Comparison of ENCODE assay signal across 1 cellular context in the genomic region with DNA sequence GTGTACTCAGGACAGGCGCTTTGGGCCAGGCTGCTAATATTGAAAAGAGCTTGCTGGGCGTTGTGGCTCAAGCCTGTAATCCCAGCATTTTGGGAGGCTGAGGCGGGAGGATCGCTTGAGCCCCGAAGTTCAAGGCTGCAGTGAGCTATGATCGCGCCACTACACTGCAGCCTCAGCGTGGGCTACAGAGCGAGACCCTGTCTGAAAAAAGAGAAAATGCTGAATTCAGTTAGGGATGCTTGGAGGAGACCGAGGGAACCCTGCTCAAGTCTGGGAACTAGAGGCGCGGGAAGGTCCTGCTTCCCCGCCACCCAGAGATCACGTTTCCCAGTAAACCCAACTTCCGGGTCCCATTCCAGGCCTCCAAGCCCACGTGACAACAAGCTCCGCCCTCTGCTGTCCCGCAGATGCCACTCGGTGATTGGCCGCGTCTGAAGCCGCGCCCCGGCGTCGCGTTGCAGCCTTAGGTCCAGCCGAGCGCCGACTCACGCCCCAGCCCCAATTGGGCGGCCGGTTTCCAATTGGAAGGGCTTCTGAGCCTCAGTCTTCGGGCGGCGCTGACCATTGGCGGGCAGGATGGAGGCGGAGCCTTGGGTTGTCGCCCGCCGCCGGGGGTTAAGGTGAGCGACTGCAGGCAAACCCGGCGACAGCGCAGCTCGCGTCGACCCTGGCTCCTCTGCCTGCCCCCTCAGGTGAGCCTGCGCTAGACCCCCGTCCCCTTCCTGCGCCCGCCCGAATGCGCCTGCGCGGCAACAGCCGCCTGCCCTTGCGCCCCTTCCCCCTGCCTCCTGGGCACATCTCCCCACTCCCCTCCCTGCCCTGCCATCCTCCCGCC.
A peak's percentile ranks its signal among the peaks of the same experiment; 100 is the strongest.
TF ChIP-seq lines count a peak whose summit lies in the region.

A gene with protein sequence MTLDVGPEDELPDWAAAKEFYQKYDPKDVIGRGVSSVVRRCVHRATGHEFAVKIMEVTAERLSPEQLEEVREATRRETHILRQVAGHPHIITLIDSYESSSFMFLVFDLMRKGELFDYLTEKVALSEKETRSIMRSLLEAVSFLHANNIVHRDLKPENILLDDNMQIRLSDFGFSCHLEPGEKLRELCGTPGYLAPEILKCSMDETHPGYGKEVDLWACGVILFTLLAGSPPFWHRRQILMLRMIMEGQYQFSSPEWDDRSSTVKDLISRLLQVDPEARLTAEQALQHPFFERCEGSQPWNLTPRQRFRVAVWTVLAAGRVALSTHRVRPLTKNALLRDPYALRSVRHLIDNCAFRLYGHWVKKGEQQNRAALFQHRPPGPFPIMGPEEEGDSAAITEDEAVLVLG (plus strand): TSS at position 627 of the 835 bp plus-strand sequence. CDS start 396 bp downstream, outside the sequence.

TF ChIP-seq in K562, 482 proteins besides CTCF, POLR2A, EP300 and RAD21 (continued from another document and continues in another):
- TF ChIP-seq, protein P1, sequence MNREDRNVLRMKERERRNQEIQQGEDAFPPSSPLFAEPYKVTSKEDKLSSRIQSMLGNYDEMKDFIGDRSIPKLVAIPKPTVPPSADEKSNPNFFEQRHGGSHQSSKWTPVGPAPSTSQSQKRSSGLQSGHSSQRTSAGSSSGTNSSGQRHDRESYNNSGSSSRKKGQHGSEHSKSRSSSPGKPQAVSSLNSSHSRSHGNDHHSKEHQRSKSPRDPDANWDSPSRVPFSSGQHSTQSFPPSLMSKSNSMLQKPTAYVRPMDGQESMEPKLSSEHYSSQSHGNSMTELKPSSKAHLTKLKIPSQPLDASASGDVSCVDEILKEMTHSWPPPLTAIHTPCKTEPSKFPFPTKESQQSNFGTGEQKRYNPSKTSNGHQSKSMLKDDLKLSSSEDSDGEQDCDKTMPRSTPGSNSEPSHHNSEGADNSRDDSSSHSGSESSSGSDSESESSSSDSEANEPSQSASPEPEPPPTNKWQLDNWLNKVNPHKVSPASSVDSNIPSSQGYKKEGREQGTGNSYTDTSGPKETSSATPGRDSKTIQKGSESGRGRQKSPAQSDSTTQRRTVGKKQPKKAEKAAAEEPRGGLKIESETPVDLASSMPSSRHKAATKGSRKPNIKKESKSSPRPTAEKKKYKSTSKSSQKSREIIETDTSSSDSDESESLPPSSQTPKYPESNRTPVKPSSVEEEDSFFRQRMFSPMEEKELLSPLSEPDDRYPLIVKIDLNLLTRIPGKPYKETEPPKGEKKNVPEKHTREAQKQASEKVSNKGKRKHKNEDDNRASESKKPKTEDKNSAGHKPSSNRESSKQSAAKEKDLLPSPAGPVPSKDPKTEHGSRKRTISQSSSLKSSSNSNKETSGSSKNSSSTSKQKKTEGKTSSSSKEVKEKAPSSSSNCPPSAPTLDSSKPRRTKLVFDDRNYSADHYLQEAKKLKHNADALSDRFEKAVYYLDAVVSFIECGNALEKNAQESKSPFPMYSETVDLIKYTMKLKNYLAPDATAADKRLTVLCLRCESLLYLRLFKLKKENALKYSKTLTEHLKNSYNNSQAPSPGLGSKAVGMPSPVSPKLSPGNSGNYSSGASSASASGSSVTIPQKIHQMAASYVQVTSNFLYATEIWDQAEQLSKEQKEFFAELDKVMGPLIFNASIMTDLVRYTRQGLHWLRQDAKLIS (CRISPR knock-in tag; IDR thresholded peaks at IDR 0.05), result peak; percentile 63; the same call in 1 of the 2 replicates
- TF ChIP-seq DACH1 (IDR thresholded peaks at IDR 0.05; ENCODE audit: partially characterized antibody) (no peak), CREBBP (IDR thresholded peaks at IDR 0.05; ENCODE audit: low read depth, low read length) (no peak), NELFE (IDR thresholded peaks at IDR 0.05; ENCODE audit: insufficient read depth, insufficient read length) (no peak), PTBP1 (IDR thresholded peaks at IDR 0.05; ENCODE audit: low read depth, low read length) (no peak), NCOA1 (IDR thresholded peaks at IDR 0.05; ENCODE audit: low read depth) (0 out of 2 replicates have a peak, but pooled peaks have one; percentile 14), NFATC3 (IDR thresholded peaks at IDR 0.05) (no peak), CXXC5 (CRISPR knock-in tag; IDR thresholded peaks at IDR 0.05) (peak; percentile 86), ZSCAN32 (CRISPR knock-in tag; IDR thresholded peaks at IDR 0.05) (no peak), ATF1 (CRISPR knock-in tag; IDR thresholded peaks at IDR 0.05) (no peak; the same call in 1 of the 2 replicates), ATF1 (tag; IDR thresholded peaks at IDR 0.05) (peak; percentile 79), HIVEP1 (CRISPR knock-in tag; IDR thresholded peaks at IDR 0.05) (no peak), MAFG (tag; conservative IDR thresholded peaks at IDR 0.05) (no peak), TEAD4 (IDR thresholded peaks at IDR 0.05; ENCODE audit: low read length) (peak; percentile 40; the same call in 1 of the 2 replicates), TEAD4 (CRISPR knock-in tag; IDR thresholded peaks at IDR 0.05; ENCODE audit: borderline replicate concordance) (no peak), ZNF75A (CRISPR knock-in tag; IDR thresholded peaks at IDR 0.05) (no peak), U2AF1 (optimal IDR thresholded peaks at IDR 0.05; ENCODE audit: low read depth, low read length) (no peak), ZNF584 (CRISPR knock-in tag; IDR thresholded peaks at IDR 0.05; ENCODE audit: low read depth) (no peak), ZNF445 (CRISPR knock-in tag; IDR thresholded peaks at IDR 0.05; ENCODE audit: low read depth) (no peak), KLF6 (CRISPR knock-in tag; IDR thresholded peaks at IDR 0.05; ENCODE audit: borderline replicate concordance) (no peak), ZNF764 (CRISPR knock-in tag; IDR thresholded peaks at IDR 0.05; ENCODE audit: low read depth) (no peak), EGR1 (conservative IDR thresholded peaks at IDR 0.05) (no peak), FOXK2 (conservative IDR thresholded peaks at IDR 0.05 in 1 of 2, IDR thresholded peaks at IDR 0.05 in 1 of 2; ENCODE audit: low read depth in 2 of 2) (peak; percentile 79 to 83; a peak in 3 of 4 replicates), ESRRB (CRISPR knock-in tag; IDR thresholded peaks at IDR 0.05; ENCODE audit: borderline replicate concordance) (no peak), NR2C2 (CRISPR knock-in tag; IDR thresholded peaks at IDR 0.05) (peak; percentile 46; the same call in 1 of the 2 replicates), NR2C2 (tag; IDR thresholded peaks at IDR 0.05) (peak; percentile 28; the same call in 1 of the 2 replicates), ETV6 (IDR thresholded peaks at IDR 0.05; ENCODE audit: borderline replicate concordance in 1 of 2, low read depth in 2 of 2, low read length in 1 of 2) (0 out of 4 replicates have a peak, but pooled peaks of 1 of the 2 experiments have one; percentile 42), ETV6 (CRISPR knock-in tag; IDR thresholded peaks at IDR 0.05; ENCODE audit: borderline replicate concordance) (no peak), MTA2 (IDR thresholded peaks at IDR 0.05; ENCODE audit: low read depth) (no peak), ZFPM2 (CRISPR knock-in tag; IDR thresholded peaks at IDR 0.05) (no peak), HLTF (IDR thresholded peaks at IDR 0.05) (no peak), LCOR (CRISPR knock-in tag; IDR thresholded peaks at IDR 0.05) (peak; percentile 96), MIER1 (IDR thresholded peaks at IDR 0.05; ENCODE audit: low read depth) (no peak)
- TF ChIP-seq, protein P2, sequence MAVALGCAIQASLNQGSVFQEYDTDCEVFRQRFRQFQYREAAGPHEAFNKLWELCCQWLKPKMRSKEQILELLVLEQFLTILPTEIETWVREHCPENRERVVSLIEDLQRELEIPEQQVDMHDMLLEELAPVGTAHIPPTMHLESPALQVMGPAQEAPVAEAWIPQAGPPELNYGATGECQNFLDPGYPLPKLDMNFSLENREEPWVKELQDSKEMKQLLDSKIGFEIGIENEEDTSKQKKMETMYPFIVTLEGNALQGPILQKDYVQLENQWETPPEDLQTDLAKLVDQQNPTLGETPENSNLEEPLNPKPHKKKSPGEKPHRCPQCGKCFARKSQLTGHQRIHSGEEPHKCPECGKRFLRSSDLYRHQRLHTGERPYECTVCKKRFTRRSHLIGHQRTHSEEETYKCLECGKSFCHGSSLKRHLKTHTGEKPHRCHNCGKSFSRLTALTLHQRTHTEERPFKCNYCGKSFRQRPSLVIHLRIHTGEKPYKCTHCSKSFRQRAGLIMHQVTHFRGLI (CRISPR knock-in tag; IDR thresholded peaks at IDR 0.05), result no peak
- TF ChIP-seq, protein P3, sequence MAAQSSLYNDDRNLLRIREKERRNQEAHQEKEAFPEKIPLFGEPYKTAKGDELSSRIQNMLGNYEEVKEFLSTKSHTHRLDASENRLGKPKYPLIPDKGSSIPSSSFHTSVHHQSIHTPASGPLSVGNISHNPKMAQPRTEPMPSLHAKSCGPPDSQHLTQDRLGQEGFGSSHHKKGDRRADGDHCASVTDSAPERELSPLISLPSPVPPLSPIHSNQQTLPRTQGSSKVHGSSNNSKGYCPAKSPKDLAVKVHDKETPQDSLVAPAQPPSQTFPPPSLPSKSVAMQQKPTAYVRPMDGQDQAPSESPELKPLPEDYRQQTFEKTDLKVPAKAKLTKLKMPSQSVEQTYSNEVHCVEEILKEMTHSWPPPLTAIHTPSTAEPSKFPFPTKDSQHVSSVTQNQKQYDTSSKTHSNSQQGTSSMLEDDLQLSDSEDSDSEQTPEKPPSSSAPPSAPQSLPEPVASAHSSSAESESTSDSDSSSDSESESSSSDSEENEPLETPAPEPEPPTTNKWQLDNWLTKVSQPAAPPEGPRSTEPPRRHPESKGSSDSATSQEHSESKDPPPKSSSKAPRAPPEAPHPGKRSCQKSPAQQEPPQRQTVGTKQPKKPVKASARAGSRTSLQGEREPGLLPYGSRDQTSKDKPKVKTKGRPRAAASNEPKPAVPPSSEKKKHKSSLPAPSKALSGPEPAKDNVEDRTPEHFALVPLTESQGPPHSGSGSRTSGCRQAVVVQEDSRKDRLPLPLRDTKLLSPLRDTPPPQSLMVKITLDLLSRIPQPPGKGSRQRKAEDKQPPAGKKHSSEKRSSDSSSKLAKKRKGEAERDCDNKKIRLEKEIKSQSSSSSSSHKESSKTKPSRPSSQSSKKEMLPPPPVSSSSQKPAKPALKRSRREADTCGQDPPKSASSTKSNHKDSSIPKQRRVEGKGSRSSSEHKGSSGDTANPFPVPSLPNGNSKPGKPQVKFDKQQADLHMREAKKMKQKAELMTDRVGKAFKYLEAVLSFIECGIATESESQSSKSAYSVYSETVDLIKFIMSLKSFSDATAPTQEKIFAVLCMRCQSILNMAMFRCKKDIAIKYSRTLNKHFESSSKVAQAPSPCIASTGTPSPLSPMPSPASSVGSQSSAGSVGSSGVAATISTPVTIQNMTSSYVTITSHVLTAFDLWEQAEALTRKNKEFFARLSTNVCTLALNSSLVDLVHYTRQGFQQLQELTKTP (IDR thresholded peaks at IDR 0.05; ENCODE audit: low read depth in 1 of 2, partially characterized antibody in 2 of 2), result peak in 1 of 2 experiments; percentile 33
- TF ChIP-seq, protein P4, sequence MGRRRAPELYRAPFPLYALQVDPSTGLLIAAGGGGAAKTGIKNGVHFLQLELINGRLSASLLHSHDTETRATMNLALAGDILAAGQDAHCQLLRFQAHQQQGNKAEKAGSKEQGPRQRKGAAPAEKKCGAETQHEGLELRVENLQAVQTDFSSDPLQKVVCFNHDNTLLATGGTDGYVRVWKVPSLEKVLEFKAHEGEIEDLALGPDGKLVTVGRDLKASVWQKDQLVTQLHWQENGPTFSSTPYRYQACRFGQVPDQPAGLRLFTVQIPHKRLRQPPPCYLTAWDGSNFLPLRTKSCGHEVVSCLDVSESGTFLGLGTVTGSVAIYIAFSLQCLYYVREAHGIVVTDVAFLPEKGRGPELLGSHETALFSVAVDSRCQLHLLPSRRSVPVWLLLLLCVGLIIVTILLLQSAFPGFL (CRISPR knock-in tag; IDR thresholded peaks at IDR 0.05), result no peak
- TF ChIP-seq, protein P5, sequence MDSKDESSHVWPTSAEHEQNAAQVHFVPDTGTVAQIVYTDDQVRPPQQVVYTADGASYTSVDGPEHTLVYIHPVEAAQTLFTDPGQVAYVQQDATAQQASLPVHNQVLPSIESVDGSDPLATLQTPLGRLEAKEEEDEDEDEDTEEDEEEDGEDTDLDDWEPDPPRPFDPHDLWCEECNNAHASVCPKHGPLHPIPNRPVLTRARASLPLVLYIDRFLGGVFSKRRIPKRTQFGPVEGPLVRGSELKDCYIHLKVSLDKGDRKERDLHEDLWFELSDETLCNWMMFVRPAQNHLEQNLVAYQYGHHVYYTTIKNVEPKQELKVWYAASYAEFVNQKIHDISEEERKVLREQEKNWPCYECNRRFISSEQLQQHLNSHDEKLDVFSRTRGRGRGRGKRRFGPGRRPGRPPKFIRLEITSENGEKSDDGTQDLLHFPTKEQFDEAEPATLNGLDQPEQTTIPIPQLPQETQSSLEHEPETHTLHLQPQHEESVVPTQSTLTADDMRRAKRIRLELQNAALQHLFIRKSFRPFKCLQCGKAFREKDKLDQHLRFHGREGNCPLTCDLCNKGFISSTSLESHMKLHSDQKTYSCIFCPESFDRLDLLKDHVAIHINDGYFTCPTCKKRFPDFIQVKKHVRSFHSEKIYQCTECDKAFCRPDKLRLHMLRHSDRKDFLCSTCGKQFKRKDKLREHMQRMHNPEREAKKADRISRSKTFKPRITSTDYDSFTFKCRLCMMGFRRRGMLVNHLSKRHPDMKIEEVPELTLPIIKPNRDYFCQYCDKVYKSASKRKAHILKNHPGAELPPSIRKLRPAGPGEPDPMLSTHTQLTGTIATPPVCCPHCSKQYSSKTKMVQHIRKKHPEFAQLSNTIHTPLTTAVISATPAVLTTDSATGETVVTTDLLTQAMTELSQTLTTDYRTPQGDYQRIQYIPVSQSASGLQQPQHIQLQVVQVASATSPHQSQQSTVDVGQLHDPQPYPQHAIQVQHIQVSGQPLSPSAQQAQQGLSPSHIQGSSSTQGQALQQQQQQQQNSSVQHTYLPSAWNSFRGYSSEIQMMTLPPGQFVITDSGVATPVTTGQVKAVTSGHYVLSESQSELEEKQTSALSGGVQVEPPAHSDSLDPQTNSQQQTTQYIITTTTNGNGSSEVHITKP (IDR thresholded peaks at IDR 0.05; ENCODE audit: partially characterized antibody), result peak; percentile 77
- TF ChIP-seq, protein P6, sequence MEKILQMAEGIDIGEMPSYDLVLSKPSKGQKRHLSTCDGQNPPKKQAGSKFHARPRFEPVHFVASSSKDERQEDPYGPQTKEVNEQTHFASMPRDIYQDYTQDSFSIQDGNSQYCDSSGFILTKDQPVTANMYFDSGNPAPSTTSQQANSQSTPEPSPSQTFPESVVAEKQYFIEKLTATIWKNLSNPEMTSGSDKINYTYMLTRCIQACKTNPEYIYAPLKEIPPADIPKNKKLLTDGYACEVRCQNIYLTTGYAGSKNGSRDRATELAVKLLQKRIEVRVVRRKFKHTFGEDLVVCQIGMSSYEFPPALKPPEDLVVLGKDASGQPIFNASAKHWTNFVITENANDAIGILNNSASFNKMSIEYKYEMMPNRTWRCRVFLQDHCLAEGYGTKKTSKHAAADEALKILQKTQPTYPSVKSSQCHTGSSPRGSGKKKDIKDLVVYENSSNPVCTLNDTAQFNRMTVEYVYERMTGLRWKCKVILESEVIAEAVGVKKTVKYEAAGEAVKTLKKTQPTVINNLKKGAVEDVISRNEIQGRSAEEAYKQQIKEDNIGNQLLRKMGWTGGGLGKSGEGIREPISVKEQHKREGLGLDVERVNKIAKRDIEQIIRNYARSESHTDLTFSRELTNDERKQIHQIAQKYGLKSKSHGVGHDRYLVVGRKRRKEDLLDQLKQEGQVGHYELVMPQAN (IDR thresholded peaks at IDR 0.05; ENCODE audit: borderline replicate concordance), result peak; percentile 89; the same call in 1 of the 2 replicates
- TF ChIP-seq, protein P7, sequence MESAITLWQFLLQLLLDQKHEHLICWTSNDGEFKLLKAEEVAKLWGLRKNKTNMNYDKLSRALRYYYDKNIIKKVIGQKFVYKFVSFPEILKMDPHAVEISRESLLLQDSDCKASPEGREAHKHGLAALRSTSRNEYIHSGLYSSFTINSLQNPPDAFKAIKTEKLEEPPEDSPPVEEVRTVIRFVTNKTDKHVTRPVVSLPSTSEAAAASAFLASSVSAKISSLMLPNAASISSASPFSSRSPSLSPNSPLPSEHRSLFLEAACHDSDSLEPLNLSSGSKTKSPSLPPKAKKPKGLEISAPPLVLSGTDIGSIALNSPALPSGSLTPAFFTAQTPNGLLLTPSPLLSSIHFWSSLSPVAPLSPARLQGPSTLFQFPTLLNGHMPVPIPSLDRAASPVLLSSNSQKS (CRISPR knock-in tag; IDR thresholded peaks at IDR 0.05), result no peak
